ENCODE assay signal across 12 cellular contexts in the genomic region with DNA sequence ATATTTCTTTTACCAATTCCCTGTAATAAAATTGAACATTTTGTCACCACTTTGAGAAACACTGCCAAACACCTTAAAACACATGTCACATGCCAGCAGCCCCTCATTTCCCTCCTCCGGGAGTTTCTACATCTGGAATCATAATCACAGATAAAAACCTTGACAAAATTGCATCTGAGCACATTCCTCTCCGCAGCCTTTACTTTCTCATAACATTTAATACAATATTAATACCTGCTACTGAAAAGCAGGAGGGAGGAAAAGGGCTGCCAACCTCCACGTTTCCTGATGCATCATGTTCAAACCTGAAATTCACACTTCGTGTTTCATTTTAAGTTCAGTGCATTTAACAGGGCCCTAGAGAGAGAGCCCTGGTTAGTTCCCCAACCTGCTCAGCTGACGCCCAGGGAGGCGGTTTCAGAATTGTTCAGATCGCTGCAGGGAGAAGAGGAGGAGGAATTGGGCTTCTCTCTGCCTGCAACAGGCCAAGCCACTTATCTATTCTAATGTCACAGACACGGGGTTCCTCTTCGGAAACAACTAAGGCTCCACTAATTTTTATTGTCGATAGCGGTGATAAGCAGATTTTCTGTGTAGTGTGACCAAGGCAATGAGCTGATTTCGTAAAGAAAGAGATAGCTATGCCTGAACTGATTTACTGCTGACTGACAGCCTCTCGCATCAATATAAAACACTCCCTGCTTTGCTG. TPM values are rescaled to one million over a fixed set of nuclear protein-coding genes. Genes with fewer than 3 reads are reported as not detected.
DNase-seq lines count a peak whose midpoint lies in the region; ATAC-seq, FAIRE-seq and TF ChIP-seq lines count a peak whose summit lies in the region.
"Had no signal": no experiment of that assay in that cellular context is flagged by ENCODE, and none has a peak within 500 bp of the region (broad histone marks: within the 10 kb centered on the region; RNA-seq: fewer than 3 reads in every experiment).

No MANE protein-coding gene starts in this region.

- TF ChIP-seq CTCF in osteoblast (IDR thresholded peaks at IDR 0.05; ENCODE audit: extremely low read depth, low read depth, low read length) = no peak

- no peaks in the 10 kb centered on the region for H3K79me2 ChIP-seq in osteoblast (ENCODE audit: insufficient read depth, low read length)

- no peak overlapping the region for H3K4me3 ChIP-seq in osteoblast (ENCODE audit: insufficient read depth, low read length)

- no peaks in the 10 kb centered on the region for H3K36me3 ChIP-seq in osteoblast (ENCODE audit: insufficient read depth, low read length)

- FAIRE-seq in GM18507 (lab: Jason Lieb, UNC) = peak; percentile 82

- DNase-seq in GM18507 (ENCODE audit: extremely low spot score, insufficient read length, low read depth) (no peak), osteoblast (ENCODE audit: insufficient read length, low spot score, missing footprints) (peak; percentile 42), NCI-H1694 treated with DMSO at 0.1 percent for 48 hours (lab: John Stamatoyannopoulos, UW) (no peak), NCI-H345 treated with DMSO at 0.1 percent for 48 hours (lab: John Stamatoyannopoulos, UW; ENCODE audit: unreplicated experiment) (no peak)
- DNase-seq: activated naive CD4-positive, alpha-beta T cell treated with anti-CD3 and anti-CD28 coated beads, Interleukin-2, amount 10 ng/mL, durations not matched to agents 7 days and 5 days; caudate nucleus; CD4-positive, alpha-beta memory T cell had no signal

- no peaks in the 10 kb centered on the region for H4K20me1 ChIP-seq in osteoblast (ENCODE audit: insufficient read depth, low read length)

- no peak overlapping the region for H2AFZ ChIP-seq in osteoblast (ENCODE audit: low read length)

- H3K4me2 ChIP-seq in osteoblast (ENCODE audit: insufficient read depth, low read length) = no peak overlapping the region

- peaks cover 95% of the 10 kb centered on the region for H3K27me3 ChIP-seq in osteoblast (ENCODE audit: insufficient read depth, low read length)

- ATAC-seq in HG03103 (IDR thresholded peaks at IDR 0.05; ENCODE audit: low read depth, unreplicated experiment) (peak; percentile 45), GM21529 (IDR thresholded peaks at IDR 0.05; ENCODE audit: unreplicated experiment) (no peak)
- ATAC-seq: left lobe of liver had no signal

- H3K4me1 ChIP-seq in osteoblast (ENCODE audit: insufficient read depth, low read length) = no peaks in the 10 kb centered on the region

- H3K9me3 ChIP-seq in osteoblast (ENCODE audit: low read depth, low read length) = no peaks in the 10 kb centered on the region

- H3K27ac ChIP-seq in angular gyrus (ENCODE audit: low read depth, low read length) = peak overlapping the region; percentile 57
- no peak overlapping the region for H3K27ac ChIP-seq in osteoblast (ENCODE audit: low read depth, low read length)

RNA-seq across cellular contexts. Expression of a gene that starts 5.0 kb away (rescaled TPM):
- not detected in 2 replicates for total RNA-seq in osteoblast
- total RNA-seq: activated CD8-positive, alpha-beta memory T cell treated with anti-CD3 and anti-CD28 coated beads for 36 hours; CD4-positive, alpha-beta memory T cell had no signal
